Comparison of ENCODE assay signal across 8 cellular contexts in genomic region chr1:112808861-112809684, GRCh38.
DNase-seq lines count a peak whose midpoint lies in the region; ATAC-seq and TF ChIP-seq lines count a peak whose summit lies in the region.

No MANE protein-coding gene starts in this region.

- H3K27ac ChIP-seq in VCaP, result no peak overlapping the region

- TF ChIP-seq CTCF in VCaP (conservative IDR thresholded peaks at IDR 0.05), result peak; percentile 93

- ATAC-seq in GM21381 (IDR thresholded peaks at IDR 0.05; ENCODE audit: unreplicated experiment) (peak; percentile 58), GM19023 (IDR thresholded peaks at IDR 0.05; ENCODE audit: unreplicated experiment) (no peak)

- DNase-seq in CD1c-positive myeloid dendritic cell (ENCODE audit: extremely low spot score) (peak; percentile 74), NCI-H1930 (lab: John Stamatoyannopoulos, UW) (peak; percentile 11 to 44), T47D (ENCODE audit: low read depth in 1 of 2, low spot score in 1 of 2) (peak; percentile 55 to 63), inferior parietal cortex (ENCODE audit: extremely low spot score) (peak; percentile 78)
- DNase-seq in stimulated activated CD4-positive, alpha-beta T cell treated with anti-CD3 and anti-CD28 coated beads, Interleukin-15, amount 100 ng/mL, for 24 hours, result peak; percentile 80

- in situ Hi-C loops in T47D (cut with HindIII; ENCODE audit: low pct_unique_long_range_greater_than_20kb, low sequenced_read_pairs), result no loop called here

Comparison
In these comparisons a context has a peak if more than half of its experiments do, and no peak if none do; other contexts are left out.
1. DNase-seq: peak in every context shown above with its lines; median percentile 80 in stimulated activated CD4-positive, alpha-beta T cell treated with anti-CD3 and anti-CD28 coated beads, Interleukin-15, amount 100 ng/mL, for 24 hours; 78 in inferior parietal cortex; 74 in CD1c-positive myeloid dendritic cell; 59 in T47D; 28 in NCI-H1930.